Comparison of ENCODE assay signal across 8 cellular contexts in genomic region chr5:132238169-132238744, GRCh38. TPM values are rescaled to one million over a fixed set of nuclear protein-coding genes. Genes with fewer than 3 reads are reported as not detected.
DNase-seq lines count a peak whose midpoint lies in the region; ATAC-seq, FAIRE-seq and TF ChIP-seq lines count a peak whose summit lies in the region.

No MANE protein-coding gene starts in this region.

- no peak overlapping the region for H2BK120ac ChIP-seq in trophoblast cell (ENCODE audit: insufficient read depth, low read length, poor library complexity)

- H3K4me3 ChIP-seq in A549 (no peak overlapping the region), fibroblast of pulmonary artery (replicated peaks; ENCODE audit: low read depth, low read length) (no peak overlapping the region), trophoblast cell (ENCODE audit: low read depth, low read length) (no peak overlapping the region)

- H3K79me2 ChIP-seq in trophoblast cell (ENCODE audit: control insufficient read depth, insufficient read depth, low read length, poor library complexity) = no peaks in the 10 kb centered on the region

- no peak overlapping the region for H4K91ac ChIP-seq in trophoblast cell (ENCODE audit: low read depth, low read length)

- H3K23ac ChIP-seq in trophoblast cell (ENCODE audit: low read length) = no peak overlapping the region

- peak; percentile 83 to 96 for ATAC-seq in A549
- peak; percentile 68 for ATAC-seq in HG03378 (IDR thresholded peaks at IDR 0.05; ENCODE audit: unreplicated experiment)
- ATAC-seq in activated T-cell treated with anti-CD3 and anti-CD28 coated beads, Interleukin-2, amount 50 U/mL, for 72 hours (replicated peaks in 1 of 2) = peak; percentile 81 to 85

- WGBS in A549 (ENCODE audit: missing lambda C conversion rate) = 9% methylated on average over 1 of the region's 1 CpG
- no CpG with 5 or more reads among the region's 1 CpG for WGBS in trophoblast cell (ENCODE audit: extremely low coverage, insufficient coverage, insufficient read length)

- H2AFZ ChIP-seq in trophoblast cell (ENCODE audit: insufficient read depth, low read length, poor library complexity) = no peak overlapping the region

- no peak overlapping the region for H3K4ac ChIP-seq in trophoblast cell (ENCODE audit: low read depth, low read length)

- H3K9ac ChIP-seq in trophoblast cell (ENCODE audit: low read length) = no peak overlapping the region

- H3K27ac ChIP-seq in A549 (0 out of 6 replicates have a peak overlapping the region, but pooled peaks of 1 of the 2 experiments have one; percentile 20), trophoblast cell (ENCODE audit: low read depth, low read length) (no peak overlapping the region)

- H3K18ac ChIP-seq in trophoblast cell (ENCODE audit: low read length) = no peak overlapping the region

- no peak overlapping the region for H2BK12ac ChIP-seq in trophoblast cell (ENCODE audit: low read length)

- CTCF ChIA-PET in A549 (lab: Yijun Ruan, JAX) = interaction anchor here (0.6 to 4.2 kb wide), 42 partner anchors 9 to 263 kb away, joined by 3 to 42 read pairs (median 6); partner anchors contain the start of genes P4HA2, PDLIM4 and SLC22A4

- H3K79me1 ChIP-seq in trophoblast cell (ENCODE audit: low read length) = no peaks in the 10 kb centered on the region

- POLR2A ChIA-PET in A549 (lab: Yijun Ruan, JAX) = interaction anchor here (1.5 to 2.1 kb wide), 2 partner anchors 11 to 56 kb away, joined by 6 to 18 read pairs; partner anchors contain the start of genes P4HA2 and SLC22A4

- no peak overlapping the region for H4K8ac ChIP-seq in trophoblast cell (ENCODE audit: low read depth, low read length)

- no peak for TF ChIP-seq EP300 in A549 (IDR thresholded peaks at IDR 0.05)

- no peaks in the 10 kb centered on the region for H3K27me3 ChIP-seq in trophoblast cell (ENCODE audit: insufficient read depth, low read length)

- H3K4me1 ChIP-seq in A549 = no peaks in the 10 kb centered on the region
- H3K4me1 ChIP-seq in trophoblast cell (ENCODE audit: control insufficient read depth in 1 of 2, insufficient read depth in 2 of 2, low read length in 2 of 2) = no peaks in the 10 kb centered on the region

- no peak overlapping the region for H3K27ac Mint-ChIP-seq in activated T-cell treated with anti-CD3 and anti-CD28 coated beads, Interleukin-2, amount 50 U/mL, for 72 hours

- H4K12ac ChIP-seq in trophoblast cell (ENCODE audit: low read depth, low read length) = no peak overlapping the region

- TF ChIP-seq CTCF in A549 (IDR thresholded peaks at IDR 0.05) (peak; percentile 67), GM13977 (IDR thresholded peaks at IDR 0.05; ENCODE audit: extremely low read depth, insufficient read depth, missing control alignments) (peak; percentile 78), fibroblast of pulmonary artery (IDR thresholded peaks at IDR 0.05; ENCODE audit: low read length, missing control alignments) (peak; percentile 89)

- no peak overlapping the region for H2BK5ac ChIP-seq in trophoblast cell (ENCODE audit: low read depth, low read length, poor library complexity)

- H3K9me3 ChIP-seq in A549 (peaks cover 7% of the 10 kb centered on the region; the same call in 2 of the 3 replicates), trophoblast cell (ENCODE audit: insufficient read depth, low read depth, low read length) (peaks cover 4% of the 10 kb centered on the region)

- no peak overlapping the region for H3K14ac ChIP-seq in trophoblast cell (ENCODE audit: low read length)

- H3K36me3 Mint-ChIP-seq in activated T-cell treated with anti-CD3 and anti-CD28 coated beads, Interleukin-2, amount 50 U/mL, for 72 hours (ENCODE audit: insufficient read depth in 2 of 2) = peaks cover 0 to 4% of the 10 kb centered on the region in 2 donors

- no peak overlapping the region for H2AK5ac ChIP-seq in trophoblast cell (ENCODE audit: low read length)

- H3K4me1 Mint-ChIP-seq in activated T-cell treated with anti-CD3 and anti-CD28 coated beads, Interleukin-2, amount 50 U/mL, for 72 hours (ENCODE audit: low read depth) = no peaks in the 10 kb centered on the region

- H3K36me3 ChIP-seq in trophoblast cell (ENCODE audit: control insufficient read depth in 1 of 2, insufficient read depth in 2 of 2, low read length in 2 of 2) = no peaks in the 10 kb centered on the region

- H3K27me3 Mint-ChIP-seq in activated T-cell treated with anti-CD3 and anti-CD28 coated beads, Interleukin-2, amount 50 U/mL, for 72 hours (ENCODE audit: low read depth) = peaks cover 6% of the 10 kb centered on the region

- FAIRE-seq in A549 (lab: Jason Lieb, UNC) = no peak

- DNase-seq in A549 (ENCODE audit: low read depth in 1 of 2, low spot score in 1 of 2) (peak; percentile 69 to 71), GM13977 (ENCODE audit: low spot score) (peak; percentile 60), OCI-M1 (lab: John Stamatoyannopoulos, UW) (peak; percentile 71), fibroblast of pulmonary artery (ENCODE audit: low read depth) (peak; percentile 75), trophoblast cell (peak; percentile 60 to 81), ureter (ENCODE audit: low spot score) (peak; percentile 82)
- DNase-seq in activated T-cell treated with anti-CD3 and anti-CD28 coated beads, Interleukin-2, amount 50 U/mL, for 72 hours = peak; percentile 82 to 83

- TF ChIP-seq RAD21 in A549 (conservative IDR thresholded peaks at IDR 0.05 in 1 of 2, IDR thresholded peaks at IDR 0.05 in 1 of 2) = peak; percentile 71 to 73

- peaks cover 2% of the 10 kb centered on the region in 2 donors for H3K9me3 Mint-ChIP-seq in activated T-cell treated with anti-CD3 and anti-CD28 coated beads, Interleukin-2, amount 50 U/mL, for 72 hours

- in situ Hi-C loops in GM13977 (cut with MboI; ENCODE audit: low pct_unique_long_range_greater_than_20kb, low sequenced_read_pairs, unreplicated experiment) = no loop called here

- H3K4me2 ChIP-seq in A549 (no peak overlapping the region), trophoblast cell (ENCODE audit: low read length) (no peak overlapping the region)

- H3K4me3 Mint-ChIP-seq in activated T-cell treated with anti-CD3 and anti-CD28 coated beads, Interleukin-2, amount 50 U/mL, for 72 hours = no peak overlapping the region

- no peak for TF ChIP-seq POLR2A in A549 (IDR thresholded peaks at IDR 0.05; ENCODE audit: low read length)

TF ChIP-seq in A549, 52 proteins besides CTCF, POLR2A, EP300 and RAD21:
- TF ChIP-seq HOXB5 (CRISPR knock-in tag; IDR thresholded peaks at IDR 0.05) (no peak), SMC3 (IDR thresholded peaks at IDR 0.05) (peak; percentile 75)
TF ChIP-seq in A549: peak in this region for 1.

RNA-seq across cellular contexts. Expression of gene P4HA2, which starts 10.6 kb away (rescaled TPM):
- polyA plus RNA-seq in A549 (2011; rRNA removed) (45.0 and 64.9 TPM in 2 replicates), A549 (2017; fragmentation: RNase III; extraction: RNeasy Plus Mini Kit Qiagen cat#74134 plus additional on column Dnase treatment) (35.1 to 40.3 TPM (median 36.4 TPM) in 3 replicates)
- polyA plus RNA-seq in A549 (2012; cell fraction: cytosol; rRNA removed) = 26.4 and 29.2 TPM in 2 replicates
- 49.6 and 58.3 TPM in 2 replicates for polyA plus RNA-seq in A549 (2012; cell fraction: nucleus; rRNA removed)
- polyA minus RNA-seq in A549 (2011; rRNA and poly(A)+ RNA removed) = 53.0 and 67.7 TPM in 2 replicates
- 1 to 10 TPM; 3.2 to 5.9 TPM for total RNA-seq in activated T-cell treated with anti-CD3 and anti-CD28 coated beads, Interleukin-2, amount 50 U/mL, for 72 hours
- polyA plus RNA-seq in trophoblast cell (2013) = 31.5 and 32.0 TPM in 2 replicates
- total RNA-seq in ureter = 39.7 TPM

RNA-seq across cellular contexts. Expression of gene PDLIM4, which starts 19.2 kb away (rescaled TPM):
- not detected in 2 replicates for polyA plus RNA-seq in A549 (2011; rRNA removed)
- polyA plus RNA-seq in A549 (2012; cell fraction: cytosol; rRNA removed) = 0.07 and 0.09 TPM in 2 replicates
- 0.42 and 0.56 TPM in 2 replicates for polyA plus RNA-seq in A549 (2012; cell fraction: nucleus; rRNA removed)
- polyA plus RNA-seq in A549 (2017; fragmentation: RNase III; extraction: RNeasy Plus Mini Kit Qiagen cat#74134 plus additional on column Dnase treatment) = 0.09 to 0.28 TPM (median 0.20 TPM) in 3 replicates
- 0.39 TPM in 1 of 2 replicates, not detected in the other for polyA minus RNA-seq in A549 (2011; rRNA and poly(A)+ RNA removed)
- 1 to 10 TPM in 1 of 2 donors, under 1 TPM in 1; 0.79 to 1.2 TPM for total RNA-seq in activated T-cell treated with anti-CD3 and anti-CD28 coated beads, Interleukin-2, amount 50 U/mL, for 72 hours
- polyA plus RNA-seq in trophoblast cell (2013) = 15.8 and 16.7 TPM in 2 replicates
- total RNA-seq in ureter = 33.9 TPM

RNA-seq across cellular contexts. Expression of gene SLC22A4, which starts 55.9 kb away (rescaled TPM):
- polyA plus RNA-seq in A549 (2011; rRNA removed) (4.1 and 4.6 TPM in 2 replicates), A549 (2017; fragmentation: RNase III; extraction: RNeasy Plus Mini Kit Qiagen cat#74134 plus additional on column Dnase treatment) (3.2 to 4.2 TPM (median 3.6 TPM) in 3 replicates)
- polyA plus RNA-seq in A549 (2012; cell fraction: cytosol; rRNA removed) = 2.1 and 3.2 TPM in 2 replicates
- 8.2 and 10.1 TPM in 2 replicates for polyA plus RNA-seq in A549 (2012; cell fraction: nucleus; rRNA removed)
- polyA minus RNA-seq in A549 (2011; rRNA and poly(A)+ RNA removed) = 5.6 and 6.8 TPM in 2 replicates
- 1 to 10 TPM; 1.8 to 2.9 TPM for total RNA-seq in activated T-cell treated with anti-CD3 and anti-CD28 coated beads, Interleukin-2, amount 50 U/mL, for 72 hours
- polyA plus RNA-seq in trophoblast cell (2013) = 0.26 and 0.28 TPM in 2 replicates
- total RNA-seq in ureter = 3.1 TPM

Comparison
In these comparisons a context has a peak if more than half of its experiments do, and no peak if none do; other contexts are left out.
1. RNA of gene PDLIM4, which starts 19.2 kb away (total RNA-seq): 33.9 TPM in ureter (single experiment); 0.79 to 1.2 TPM in activated T-cell treated with anti-CD3 and anti-CD28 coated beads, Interleukin-2, amount 50 U/mL, for 72 hours; every median in the first group is over 10 times any median in the second.
2. Peak in every context shown above with its lines, with median percentiles within 50 percentile points of each other: ATAC-seq, DNase-seq and CTCF ChIP-seq.